ENCODE assay signal across 2 cellular contexts in the genomic region with DNA sequence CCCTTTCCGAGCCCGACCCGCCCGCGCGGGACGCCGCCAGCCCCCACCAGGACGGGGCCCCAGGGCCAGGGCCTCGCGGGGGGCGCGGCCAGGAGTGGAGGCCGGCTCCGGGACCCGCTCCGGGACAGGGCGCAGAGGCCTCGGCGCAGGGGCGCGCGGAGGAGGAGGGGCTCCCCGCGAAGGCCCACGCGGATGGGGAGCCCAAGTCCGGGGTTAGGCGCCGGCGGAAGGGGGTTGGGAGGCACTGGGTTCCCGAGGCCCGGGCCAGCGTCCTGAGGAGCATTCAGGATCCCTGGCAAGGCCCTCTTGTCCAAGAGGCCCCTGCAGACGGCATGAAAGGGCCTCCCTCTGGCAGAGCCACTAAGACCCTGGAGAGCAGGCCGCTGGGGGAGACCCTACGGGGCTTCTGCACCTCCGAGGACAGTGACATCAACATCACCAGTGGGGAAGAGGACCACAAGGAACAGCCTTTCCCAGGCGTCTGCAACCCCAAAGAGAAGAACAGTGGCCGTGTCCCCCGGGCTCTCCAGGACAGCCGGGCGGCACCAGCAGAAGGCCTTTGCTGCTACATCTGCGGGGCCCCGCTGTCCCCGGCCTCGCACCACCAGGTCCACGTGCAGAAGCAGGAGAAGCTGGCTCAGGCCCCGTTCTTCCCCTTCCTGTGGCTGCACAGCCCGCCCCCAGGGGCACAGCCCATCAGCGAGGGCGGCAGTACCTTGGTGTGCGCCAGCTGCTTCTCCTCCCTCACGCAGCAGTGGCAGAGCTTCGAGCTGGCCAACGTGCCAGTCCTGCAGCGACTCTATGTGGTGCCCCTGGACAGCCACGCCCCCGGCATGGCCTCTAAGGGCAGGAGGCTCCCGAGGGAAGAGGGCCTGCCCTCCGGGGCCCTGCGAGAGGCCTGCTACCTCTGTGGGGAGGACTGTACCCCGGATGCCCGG.
TF ChIP-seq lines count a peak whose summit lies in the region.

No MANE protein-coding gene starts in this region.

TF ChIP-seq in SK-N-SH, 30 proteins besides CTCF, POLR2A, EP300 and RAD21 (continued from another document):
- TF ChIP-seq NRF1 (IDR thresholded peaks at IDR 0.05; ENCODE audit: low read depth, low read length) (no peak), FOSL2 (IDR thresholded peaks at IDR 0.05; ENCODE audit: borderline replicate concordance, low read depth) (no peak), FOXM1 (IDR thresholded peaks at IDR 0.05; ENCODE audit: low read depth) (no peak), ZBTB33 (IDR thresholded peaks at IDR 0.05; ENCODE audit: borderline replicate concordance, low read depth) (no peak)

TF ChIP-seq in SK-N-SH treated with all-trans-retinoic acid at 6 μM for 48 hours, 23 proteins besides CTCF, POLR2A, EP300 and RAD21:
- TF ChIP-seq ZNF8 (CRISPR knock-in tag; IDR thresholded peaks at IDR 0.05) = no peak
- TF ChIP-seq ZC3H10 (CRISPR knock-in tag; IDR thresholded peaks at IDR 0.05) = no peak
- no peak for TF ChIP-seq PATZ1 (CRISPR knock-in tag; IDR thresholded peaks at IDR 0.05; ENCODE audit: borderline replicate concordance)
- no peak for TF ChIP-seq CSDC2 (CRISPR knock-in tag; IDR thresholded peaks at IDR 0.05)
- TF ChIP-seq, protein P1, sequence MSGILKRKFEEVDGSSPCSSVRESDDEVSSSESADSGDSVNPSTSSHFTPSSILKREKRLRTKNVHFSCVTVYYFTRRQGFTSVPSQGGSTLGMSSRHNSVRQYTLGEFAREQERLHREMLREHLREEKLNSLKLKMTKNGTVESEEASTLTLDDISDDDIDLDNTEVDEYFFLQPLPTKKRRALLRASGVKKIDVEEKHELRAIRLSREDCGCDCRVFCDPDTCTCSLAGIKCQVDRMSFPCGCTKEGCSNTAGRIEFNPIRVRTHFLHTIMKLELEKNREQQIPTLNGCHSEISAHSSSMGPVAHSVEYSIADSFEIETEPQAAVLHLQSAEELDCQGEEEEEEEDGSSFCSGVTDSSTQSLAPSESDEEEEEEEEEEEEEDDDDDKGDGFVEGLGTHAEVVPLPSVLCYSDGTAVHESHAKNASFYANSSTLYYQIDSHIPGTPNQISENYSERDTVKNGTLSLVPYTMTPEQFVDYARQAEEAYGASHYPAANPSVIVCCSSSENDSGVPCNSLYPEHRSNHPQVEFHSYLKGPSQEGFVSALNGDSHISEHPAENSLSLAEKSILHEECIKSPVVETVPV (CRISPR knock-in tag; IDR thresholded peaks at IDR 0.05) = no peak
- TF ChIP-seq ISL1 (CRISPR knock-in tag; IDR thresholded peaks at IDR 0.05) = no peak
- TF ChIP-seq OSR1 (CRISPR knock-in tag; IDR thresholded peaks at IDR 0.05) = no peak
- no peak for TF ChIP-seq TSHZ2 (CRISPR knock-in tag; IDR thresholded peaks at IDR 0.05)
- no peak for TF ChIP-seq CREB5 (CRISPR knock-in tag; IDR thresholded peaks at IDR 0.05; ENCODE audit: low read depth)
- no peak for TF ChIP-seq ZFP30 (CRISPR knock-in tag; IDR thresholded peaks at IDR 0.05)
- TF ChIP-seq TCF4 (CRISPR knock-in tag; IDR thresholded peaks at IDR 0.05; ENCODE audit: borderline replicate concordance) = no peak
- TF ChIP-seq ESRRG (CRISPR knock-in tag; IDR thresholded peaks at IDR 0.05) = no peak
